In the genomic region with DNA sequence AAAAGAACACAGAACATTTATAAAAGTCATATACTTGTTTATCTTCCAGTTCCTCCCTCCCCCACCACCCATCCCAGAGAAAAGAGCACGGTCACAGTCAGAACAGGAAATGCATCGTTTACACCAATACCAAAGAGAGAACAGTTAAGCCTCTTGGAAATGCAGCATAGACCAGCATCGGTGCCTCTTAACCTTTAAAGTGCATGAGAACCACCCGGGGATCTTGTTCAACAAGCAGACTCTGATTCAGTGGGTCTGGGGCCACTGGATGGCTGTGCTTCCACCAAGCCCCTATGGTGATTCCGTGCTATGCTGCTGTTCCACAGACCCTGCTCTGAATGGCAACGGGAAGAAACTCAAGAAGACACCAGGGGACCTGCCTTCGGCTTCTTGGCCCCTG, we compare ENCODE assay signal across 1 cellular context.
TF ChIP-seq lines count a peak whose summit lies in the region.

No MANE protein-coding gene starts in this region.

TF ChIP-seq in K562, 482 proteins besides CTCF, POLR2A, EP300 and RAD21:
- TF ChIP-seq BCL6 (CRISPR knock-in tag; IDR thresholded peaks at IDR 0.05) (no peak), XRCC3 (IDR thresholded peaks at IDR 0.05) (no peak), ZNF507 (tag; conservative IDR thresholded peaks at IDR 0.05) (no peak), MTA2 (IDR thresholded peaks at IDR 0.05; ENCODE audit: low read depth) (no peak), TFE3 (CRISPR knock-in tag; IDR thresholded peaks at IDR 0.05) (no peak), CAMTA2 (CRISPR knock-in tag; conservative IDR thresholded peaks at IDR 0.05) (no peak), SAFB2 (IDR thresholded peaks at IDR 0.05; ENCODE audit: borderline replicate concordance, low read depth, low read length, severe bottlenecking) (no peak), ELF4 (CRISPR knock-in tag; IDR thresholded peaks at IDR 0.05) (no peak), PPARD (CRISPR knock-in tag; IDR thresholded peaks at IDR 0.05) (no peak), ZBTB5 (IDR thresholded peaks at IDR 0.05) (no peak), RREB1 (CRISPR knock-in tag; IDR thresholded peaks at IDR 0.05) (no peak), ZNF609 (CRISPR knock-in tag; IDR thresholded peaks at IDR 0.05; ENCODE audit: borderline replicate concordance) (no peak)
- TF ChIP-seq, protein P1, sequence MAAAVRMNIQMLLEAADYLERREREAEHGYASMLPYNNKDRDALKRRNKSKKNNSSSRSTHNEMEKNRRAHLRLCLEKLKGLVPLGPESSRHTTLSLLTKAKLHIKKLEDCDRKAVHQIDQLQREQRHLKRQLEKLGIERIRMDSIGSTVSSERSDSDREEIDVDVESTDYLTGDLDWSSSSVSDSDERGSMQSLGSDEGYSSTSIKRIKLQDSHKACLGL (CRISPR knock-in tag; IDR thresholded peaks at IDR 0.05; ENCODE audit: borderline replicate concordance, poor library complexity, severe bottlenecking), result no peak
